In genomic region chr10:121572857-121573540, GRCh38 we compare ENCODE assay signal across 1 cellular context.
TF ChIP-seq lines count a peak whose summit lies in the region.

No MANE protein-coding gene starts in this region.

TF ChIP-seq in HEK293, 187 proteins besides CTCF, POLR2A, EP300 and RAD21 (continued from another document):
- TF ChIP-seq ZBTB1 (tag by site-specific recombination; IDR thresholded peaks at IDR 0.05) (no peak), ZNF157 (tag by site-specific recombination; IDR thresholded peaks at IDR 0.05) (no peak), ZNF175 (tag by site-specific recombination; IDR thresholded peaks at IDR 0.05) (no peak), ZNF843 (tag by site-specific recombination; IDR thresholded peaks at IDR 0.05) (peak; percentile 91), ZBTB44 (tag by site-specific recombination; IDR thresholded peaks at IDR 0.05) (0 out of 2 replicates have a peak, but pooled peaks have one; percentile 31), ZBTB17 (tag by site-specific recombination; IDR thresholded peaks at IDR 0.05) (no peak), MZF1 (tag by site-specific recombination; IDR thresholded peaks at IDR 0.05; ENCODE audit: borderline replicate concordance) (peak; percentile 52; the same call in 1 of the 2 replicates), ZNF146 (tag by site-specific recombination; IDR thresholded peaks at IDR 0.05) (no peak), SP7 (tag by site-specific recombination; IDR thresholded peaks at IDR 0.05) (peak; percentile 25; the same call in 1 of the 2 replicates), ZNF510 (tag by site-specific recombination; IDR thresholded peaks at IDR 0.05; ENCODE audit: insufficient replicate concordance) (no peak), ZNF777 (tag by site-specific recombination; IDR thresholded peaks at IDR 0.05; ENCODE audit: borderline replicate concordance) (no peak), GLI2 (tag by site-specific recombination; IDR thresholded peaks at IDR 0.05; ENCODE audit: borderline replicate concordance, low read depth) (no peak), GFI1B (tag by site-specific recombination; IDR thresholded peaks at IDR 0.05) (no peak), ZNF544 (tag by site-specific recombination; IDR thresholded peaks at IDR 0.05) (no peak), ZBTB7A (tag by site-specific recombination; IDR thresholded peaks at IDR 0.05; ENCODE audit: low read depth) (no peak), ZBTB21 (tag by site-specific recombination; IDR thresholded peaks at IDR 0.05) (no peak), SP2 (tag by site-specific recombination; IDR thresholded peaks at IDR 0.05) (peak; percentile 36), ZNF404 (tag by site-specific recombination; IDR thresholded peaks at IDR 0.05) (no peak), ZSCAN16 (tag by site-specific recombination; IDR thresholded peaks at IDR 0.05) (0 out of 2 replicates have a peak, but pooled peaks have one; percentile 18), ZNF423 (tag by site-specific recombination; IDR thresholded peaks at IDR 0.05) (peak; percentile 85; the same call in 1 of the 2 replicates), KLF16 (tag by site-specific recombination; IDR thresholded peaks at IDR 0.05) (no peak), ZSCAN4 (tag by site-specific recombination; IDR thresholded peaks at IDR 0.05) (peak; percentile 12; the same call in 1 of the 2 replicates), ZFP3 (tag by site-specific recombination; IDR thresholded peaks at IDR 0.05; ENCODE audit: low read depth) (0 out of 2 replicates have a peak, but pooled peaks have one; percentile 2), GLIS1 (tag by site-specific recombination; IDR thresholded peaks at IDR 0.05) (peak; percentile 87), ZBTB8A (tag by site-specific recombination; IDR thresholded peaks at IDR 0.05) (no peak; the same call in 1 of the 2 replicates), ZNF514 (tag by site-specific recombination; IDR thresholded peaks at IDR 0.05) (no peak), ZNF23 (tag by site-specific recombination; IDR thresholded peaks at IDR 0.05; ENCODE audit: borderline replicate concordance) (no peak), ZEB2 (tag by site-specific recombination; IDR thresholded peaks at IDR 0.05) (no peak), IKZF3 (tag by site-specific recombination; IDR thresholded peaks at IDR 0.05) (peak; percentile 61), ZNF266 (tag by site-specific recombination; IDR thresholded peaks at IDR 0.05; ENCODE audit: low read depth) (no peak), ZNF223 (tag by site-specific recombination; IDR thresholded peaks at IDR 0.05) (no peak), HIC1 (tag by site-specific recombination; IDR thresholded peaks at IDR 0.05) (peak; percentile 55), ZNF610 (tag by site-specific recombination; IDR thresholded peaks at IDR 0.05; ENCODE audit: borderline replicate concordance) (no peak), SETDB1 (IDR thresholded peaks at IDR 0.05; ENCODE audit: insufficient read length, low read length) (no peak), ZNF280D (tag by site-specific recombination; IDR thresholded peaks at IDR 0.05) (no peak), ZNF121 (tag by site-specific recombination; IDR thresholded peaks at IDR 0.05) (peak; percentile 14; the same call in 1 of the 2 replicates), ZNF792 (tag by site-specific recombination; IDR thresholded peaks at IDR 0.05) (no peak), KLF8 (tag by site-specific recombination; IDR thresholded peaks at IDR 0.05) (no peak), SALL2 (tag by site-specific recombination; IDR thresholded peaks at IDR 0.05; ENCODE audit: borderline replicate concordance) (no peak), PRDM10 (tag by site-specific recombination; IDR thresholded peaks at IDR 0.05) (peak; percentile 94)
